In the genomic region with DNA sequence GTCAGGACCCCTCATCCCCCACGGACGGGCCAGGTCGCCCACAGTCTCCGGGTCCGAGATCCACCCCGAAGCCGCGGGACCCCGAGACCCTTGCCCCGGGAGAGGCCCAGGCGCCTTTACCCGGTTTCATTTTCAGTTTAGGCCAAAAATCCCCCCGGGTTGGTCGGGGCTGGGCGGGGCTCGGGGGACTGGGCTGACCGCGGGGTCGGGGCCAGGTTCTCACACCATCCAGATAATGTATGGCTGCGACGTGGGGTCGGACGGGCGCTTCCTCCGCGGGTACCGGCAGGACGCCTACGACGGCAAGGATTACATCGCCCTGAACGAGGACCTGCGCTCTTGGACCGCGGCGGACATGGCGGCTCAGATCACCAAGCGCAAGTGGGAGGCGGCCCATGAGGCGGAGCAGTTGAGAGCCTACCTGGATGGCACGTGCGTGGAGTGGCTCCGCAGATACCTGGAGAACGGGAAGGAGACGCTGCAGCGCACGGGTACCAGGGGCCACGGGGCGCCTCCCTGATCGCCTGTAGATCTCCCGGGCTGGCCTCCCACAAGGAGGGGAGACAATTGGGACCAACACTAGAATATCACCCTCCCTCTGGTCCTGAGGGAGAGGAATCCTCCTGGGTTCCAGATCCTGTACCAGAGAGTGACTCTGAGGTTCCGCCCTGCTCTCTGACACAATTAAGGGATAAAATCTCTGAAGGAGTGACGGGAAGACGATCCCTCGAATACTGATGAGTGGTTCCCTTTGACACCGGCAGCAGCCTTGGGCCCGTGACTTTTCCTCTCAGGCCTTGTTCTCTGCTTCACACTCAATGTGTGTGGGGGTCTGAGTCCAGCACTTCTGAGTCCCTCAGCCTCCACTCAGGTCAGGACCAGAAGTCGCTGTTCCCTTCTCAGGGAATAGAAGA, we compare ENCODE assay signal across 8 cellular contexts. TPM values are rescaled to one million over a fixed set of nuclear protein-coding genes. Genes with fewer than 3 reads are reported as not detected.
DNase-seq lines count a peak whose midpoint lies in the region; ATAC-seq, FAIRE-seq and TF ChIP-seq lines count a peak whose summit lies in the region.

No MANE protein-coding gene starts in this region.

- H3K4me1 Mint-ChIP-seq in GM23338, result peaks cover 22% of the 10 kb centered on the region

- H2AFZ ChIP-seq in GM23338, result no peak overlapping the region

- TF ChIP-seq POLR2A in esophagus squamous epithelium (IDR thresholded peaks at IDR 0.05), result no peak

- WGBS in esophagus squamous epithelium, 2 donors, result 19 to 29% methylated on average over 9 to 26 of the region's 58 CpGs
- WGBS in pancreas, 2 donors, result 42 to 50% methylated on average over 53 to 58 of the region's 58 CpGs

- no peaks in the 10 kb centered on the region for H3K9me2 ChIP-seq in GM23338 (ENCODE audit: insufficient read depth)

- POLR2A ChIA-PET in AG04449 (lab: Yijun Ruan, JAX), result no interaction called here

- peaks cover 14% of the 10 kb centered on the region for H3K27me3 Mint-ChIP-seq in GM23338 (ENCODE audit: insufficient read depth, low read depth, poor library complexity)

- H3K27ac ChIP-seq in GM23338 (ENCODE audit: low read depth), result no peak overlapping the region
- peak overlapping the region; percentile 84 to 96 (median 87) for H3K27ac ChIP-seq in esophagus squamous epithelium
- H3K27ac ChIP-seq in pancreas, result peak overlapping the region in 1 of 4 donors; percentile 42

- H3F3A ChIP-seq in GM23338 (replicated peaks; ENCODE audit: low read depth), result no peaks in the 10 kb centered on the region

- no peaks in the 10 kb centered on the region for H3K4me1 ChIP-seq in GM23338 (ENCODE audit: insufficient read depth)
- peaks cover 0 to 40% (median 0%) of the 10 kb centered on the region in 3 donors for H3K4me1 ChIP-seq in esophagus squamous epithelium
- H3K4me1 ChIP-seq in pancreas, result no peaks in the 10 kb centered on the region

- no peak overlapping the region for H3K27ac Mint-ChIP-seq in GM23338

- H3K4me3 Mint-ChIP-seq in GM23338, result peak overlapping the region; percentile 87

- H3K4me3 ChIP-seq in AG04449 (ENCODE audit: low read depth, low read length), result peak overlapping the region; percentile 69
- H3K4me3 ChIP-seq in GM23338, result peak overlapping the region; percentile 52
- H3K4me3 ChIP-seq in esophagus squamous epithelium, result peak overlapping the region; percentile 51 to 83 (median 56)
- peak overlapping the region in 3 of 4 donors; percentile 26 to 39 (median 29) for H3K4me3 ChIP-seq in pancreas

- H3K36me3 ChIP-seq in GM23338 (ENCODE audit: insufficient read depth) (no peaks in the 10 kb centered on the region), esophagus squamous epithelium (peaks cover 0 to 23% (median 0%) of the 10 kb centered on the region in 3 donors), pancreas (no peaks in the 10 kb centered on the region)

- DNase-seq in AG04449 (ENCODE audit: low read depth, low spot score) (no peak), GM23338 (ENCODE audit: low spot score) (peak; percentile 23), T-helper 9 cell (peak; percentile 40), esophagus squamous epithelium (lab: John Stamatoyannopoulos, UW) (no peak), pancreas (peak in 2 of 6 donors; percentile 57 to 65), GM03348 (ENCODE audit: low spot score) (no peak)

- no peak for TF ChIP-seq CTCF in AG04449 (IDR thresholded peaks at IDR 0.05; ENCODE audit: insufficient read depth, low read length, missing control alignments)
- no peak for TF ChIP-seq CTCF in GM23338 (conservative IDR thresholded peaks at IDR 0.05; ENCODE audit: low read depth in 2 of 2)
- TF ChIP-seq CTCF in esophagus squamous epithelium (IDR thresholded peaks at IDR 0.05), result no peak
- TF ChIP-seq CTCF in pancreas (IDR thresholded peaks at IDR 0.05), result no peak

- CTCF ChIA-PET in AG04449 (lab: Yijun Ruan, JAX), result no interaction called here

- H3K79me2 ChIP-seq in GM23338 (replicated peaks; ENCODE audit: insufficient read depth), result no peaks in the 10 kb centered on the region

- peaks cover 4% of the 10 kb centered on the region; the same call in 2 of the 3 replicates for H3K9me3 Mint-ChIP-seq in GM23338

- ATAC-seq in GM23338, result peak; percentile 18
- peak in 3 of 4 donors; percentile 12 to 40 (median 29) for ATAC-seq in pancreas
- ATAC-seq in HG02623 (IDR thresholded peaks at IDR 0.05; ENCODE audit: unreplicated experiment), result no peak
- no peak for ATAC-seq in HG03457 (IDR thresholded peaks at IDR 0.05; ENCODE audit: unreplicated experiment)

- no peaks in the 10 kb centered on the region for H3K9me3 ChIP-seq in esophagus squamous epithelium
- no peaks in the 10 kb centered on the region for H3K9me3 ChIP-seq in pancreas

- H4K20me1 ChIP-seq in GM23338 (replicated peaks; ENCODE audit: insufficient read depth), result no peaks in the 10 kb centered on the region

- peaks cover 31% of the 10 kb centered on the region for H3K36me3 Mint-ChIP-seq in GM23338 (ENCODE audit: low read depth)

- no peak for FAIRE-seq in pancreas (lab: Jason Lieb, UNC)

- intact Hi-C loops in esophagus squamous epithelium (cut with DNase I) (no loop called here), pancreas (cut with DNase I) (no loop called here)

- no peaks in the 10 kb centered on the region for H3K27me3 ChIP-seq in GM23338 (ENCODE audit: insufficient read depth)
- no peaks in the 10 kb centered on the region for H3K27me3 ChIP-seq in esophagus squamous epithelium
- H3K27me3 ChIP-seq in pancreas, result no peaks in the 10 kb centered on the region

- peak overlapping the region; percentile 60; the same call in 1 of the 2 replicates for H3K4me2 ChIP-seq in GM23338

TF ChIP-seq in GM23338, 12 proteins besides CTCF, POLR2A, EP300 and RAD21 (continues in another document):
- TF ChIP-seq ZNF331 (CRISPR knock-in tag; IDR thresholded peaks at IDR 0.05; ENCODE audit: low read depth) (no peak), JUNB (IDR thresholded peaks at IDR 0.05; ENCODE audit: unreplicated experiment) (no peak), POLR2AphosphoS5 (IDR thresholded peaks at IDR 0.05; ENCODE audit: low read depth) (no peak), STAT1 (IDR thresholded peaks at IDR 0.05; ENCODE audit: unreplicated experiment) (no peak), ZNF462 (CRISPR knock-in tag; IDR thresholded peaks at IDR 0.05) (no peak)

RNA-seq across cellular contexts. Expression of gene HLA-A, which starts 1.0 kb away (rescaled TPM):
- total RNA-seq in GM23338 (2014; rRNA removed; shearing (Covaris generic)), result 173 and 203 TPM in 2 replicates
- polyA plus RNA-seq in GM23338 (2016; fragmentation: Nextera tagmentation; extraction: Ambion mirVana) (170 and 180 TPM in 2 replicates), pancreas (100 to 1,000 TPM; 220 to 350 TPM)
- total RNA-seq in esophagus squamous epithelium (1,000 to 10,000 TPM in 1 of 4 donors, 100 to 1,000 TPM in 3; 182 to 1,095 (median 304) TPM), pancreas (100 to 1,000 TPM in 2 of 6 donors, 10 to 100 TPM in 4; 63.7 to 374 (median 79.2) TPM)

Comparison
In these comparisons a context has a peak if more than half of its experiments do, and no peak if none do; other contexts are left out.
1. DNase-seq: peak in GM23338 (single experiment) and T-helper 9 cell (single experiment); none in AG04449 (single experiment), esophagus squamous epithelium (single experiment) and GM03348 (single experiment).
2. ATAC-seq: peak in GM23338 (single experiment) and pancreas (3 of 4); none in HG02623 (single experiment) and HG03457 (single experiment).
3. Peak in every context shown above with its lines, with median percentiles within 50 percentile points of each other: H3K4me3 ChIP-seq.